ENCODE assay signal across 1 cellular context in the genomic region with DNA sequence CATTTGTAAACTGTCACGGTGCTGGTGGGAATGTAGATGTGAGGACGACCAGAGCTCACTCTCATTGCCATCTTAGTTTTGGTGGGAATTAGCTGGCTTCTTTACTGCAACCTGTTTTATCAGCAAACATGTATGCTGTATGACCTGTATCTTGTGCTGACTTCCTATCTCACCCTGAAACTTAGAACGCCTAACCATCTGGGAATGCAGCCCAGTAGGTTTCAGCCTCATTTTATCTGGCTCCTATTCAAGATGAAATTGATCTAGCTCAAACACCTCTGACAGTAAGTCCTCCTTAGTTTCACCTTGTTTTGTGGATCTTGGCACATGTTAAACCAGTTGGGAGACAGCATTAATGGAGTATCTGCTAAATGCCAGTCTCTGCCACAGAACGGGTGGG.
TF ChIP-seq lines count a peak whose summit lies in the region.

No MANE protein-coding gene starts in this region.

TF ChIP-seq in SK-N-SH treated with all-trans-retinoic acid at 6 μM for 48 hours, 23 proteins besides CTCF, POLR2A, EP300 and RAD21 (continued from another document):
- TF ChIP-seq, protein P1, sequence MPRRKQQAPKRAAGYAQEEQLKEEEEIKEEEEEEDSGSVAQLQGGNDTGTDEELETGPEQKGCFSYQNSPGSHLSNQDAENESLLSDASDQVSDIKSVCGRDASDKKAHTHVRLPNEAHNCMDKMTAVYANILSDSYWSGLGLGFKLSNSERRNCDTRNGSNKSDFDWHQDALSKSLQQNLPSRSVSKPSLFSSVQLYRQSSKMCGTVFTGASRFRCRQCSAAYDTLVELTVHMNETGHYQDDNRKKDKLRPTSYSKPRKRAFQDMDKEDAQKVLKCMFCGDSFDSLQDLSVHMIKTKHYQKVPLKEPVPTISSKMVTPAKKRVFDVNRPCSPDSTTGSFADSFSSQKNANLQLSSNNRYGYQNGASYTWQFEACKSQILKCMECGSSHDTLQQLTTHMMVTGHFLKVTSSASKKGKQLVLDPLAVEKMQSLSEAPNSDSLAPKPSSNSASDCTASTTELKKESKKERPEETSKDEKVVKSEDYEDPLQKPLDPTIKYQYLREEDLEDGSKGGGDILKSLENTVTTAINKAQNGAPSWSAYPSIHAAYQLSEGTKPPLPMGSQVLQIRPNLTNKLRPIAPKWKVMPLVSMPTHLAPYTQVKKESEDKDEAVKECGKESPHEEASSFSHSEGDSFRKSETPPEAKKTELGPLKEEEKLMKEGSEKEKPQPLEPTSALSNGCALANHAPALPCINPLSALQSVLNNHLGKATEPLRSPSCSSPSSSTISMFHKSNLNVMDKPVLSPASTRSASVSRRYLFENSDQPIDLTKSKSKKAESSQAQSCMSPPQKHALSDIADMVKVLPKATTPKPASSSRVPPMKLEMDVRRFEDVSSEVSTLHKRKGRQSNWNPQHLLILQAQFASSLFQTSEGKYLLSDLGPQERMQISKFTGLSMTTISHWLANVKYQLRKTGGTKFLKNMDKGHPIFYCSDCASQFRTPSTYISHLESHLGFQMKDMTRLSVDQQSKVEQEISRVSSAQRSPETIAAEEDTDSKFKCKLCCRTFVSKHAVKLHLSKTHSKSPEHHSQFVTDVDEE (CRISPR knock-in tag; IDR thresholded peaks at IDR 0.05), result no peak
- TF ChIP-seq PPARA (CRISPR knock-in tag; IDR thresholded peaks at IDR 0.05; ENCODE audit: borderline replicate concordance) (no peak), BACH2 (CRISPR knock-in tag; IDR thresholded peaks at IDR 0.05; ENCODE audit: borderline replicate concordance) (no peak), ESRRG (CRISPR knock-in tag; IDR thresholded peaks at IDR 0.05) (no peak), ZFP30 (CRISPR knock-in tag; IDR thresholded peaks at IDR 0.05) (no peak), OSR1 (CRISPR knock-in tag; IDR thresholded peaks at IDR 0.05) (no peak), ZNF70 (CRISPR knock-in tag; IDR thresholded peaks at IDR 0.05) (no peak)
- TF ChIP-seq, protein P2, sequence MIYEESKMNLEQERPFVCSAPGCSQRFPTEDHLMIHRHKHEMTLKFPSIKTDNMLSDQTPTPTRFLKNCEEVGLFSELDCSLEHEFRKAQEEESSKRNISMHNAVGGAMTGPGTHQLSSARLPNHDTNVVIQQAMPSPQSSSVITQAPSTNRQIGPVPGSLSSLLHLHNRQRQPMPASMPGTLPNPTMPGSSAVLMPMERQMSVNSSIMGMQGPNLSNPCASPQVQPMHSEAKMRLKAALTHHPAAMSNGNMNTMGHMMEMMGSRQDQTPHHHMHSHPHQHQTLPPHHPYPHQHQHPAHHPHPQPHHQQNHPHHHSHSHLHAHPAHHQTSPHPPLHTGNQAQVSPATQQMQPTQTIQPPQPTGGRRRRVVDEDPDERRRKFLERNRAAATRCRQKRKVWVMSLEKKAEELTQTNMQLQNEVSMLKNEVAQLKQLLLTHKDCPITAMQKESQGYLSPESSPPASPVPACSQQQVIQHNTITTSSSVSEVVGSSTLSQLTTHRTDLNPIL (CRISPR knock-in tag; IDR thresholded peaks at IDR 0.05; ENCODE audit: low read depth), result no peak
- TF ChIP-seq, protein P3, sequence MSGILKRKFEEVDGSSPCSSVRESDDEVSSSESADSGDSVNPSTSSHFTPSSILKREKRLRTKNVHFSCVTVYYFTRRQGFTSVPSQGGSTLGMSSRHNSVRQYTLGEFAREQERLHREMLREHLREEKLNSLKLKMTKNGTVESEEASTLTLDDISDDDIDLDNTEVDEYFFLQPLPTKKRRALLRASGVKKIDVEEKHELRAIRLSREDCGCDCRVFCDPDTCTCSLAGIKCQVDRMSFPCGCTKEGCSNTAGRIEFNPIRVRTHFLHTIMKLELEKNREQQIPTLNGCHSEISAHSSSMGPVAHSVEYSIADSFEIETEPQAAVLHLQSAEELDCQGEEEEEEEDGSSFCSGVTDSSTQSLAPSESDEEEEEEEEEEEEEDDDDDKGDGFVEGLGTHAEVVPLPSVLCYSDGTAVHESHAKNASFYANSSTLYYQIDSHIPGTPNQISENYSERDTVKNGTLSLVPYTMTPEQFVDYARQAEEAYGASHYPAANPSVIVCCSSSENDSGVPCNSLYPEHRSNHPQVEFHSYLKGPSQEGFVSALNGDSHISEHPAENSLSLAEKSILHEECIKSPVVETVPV (CRISPR knock-in tag; IDR thresholded peaks at IDR 0.05), result no peak
